16 cellular contexts compared by ENCODE assay signal in the genomic region with DNA sequence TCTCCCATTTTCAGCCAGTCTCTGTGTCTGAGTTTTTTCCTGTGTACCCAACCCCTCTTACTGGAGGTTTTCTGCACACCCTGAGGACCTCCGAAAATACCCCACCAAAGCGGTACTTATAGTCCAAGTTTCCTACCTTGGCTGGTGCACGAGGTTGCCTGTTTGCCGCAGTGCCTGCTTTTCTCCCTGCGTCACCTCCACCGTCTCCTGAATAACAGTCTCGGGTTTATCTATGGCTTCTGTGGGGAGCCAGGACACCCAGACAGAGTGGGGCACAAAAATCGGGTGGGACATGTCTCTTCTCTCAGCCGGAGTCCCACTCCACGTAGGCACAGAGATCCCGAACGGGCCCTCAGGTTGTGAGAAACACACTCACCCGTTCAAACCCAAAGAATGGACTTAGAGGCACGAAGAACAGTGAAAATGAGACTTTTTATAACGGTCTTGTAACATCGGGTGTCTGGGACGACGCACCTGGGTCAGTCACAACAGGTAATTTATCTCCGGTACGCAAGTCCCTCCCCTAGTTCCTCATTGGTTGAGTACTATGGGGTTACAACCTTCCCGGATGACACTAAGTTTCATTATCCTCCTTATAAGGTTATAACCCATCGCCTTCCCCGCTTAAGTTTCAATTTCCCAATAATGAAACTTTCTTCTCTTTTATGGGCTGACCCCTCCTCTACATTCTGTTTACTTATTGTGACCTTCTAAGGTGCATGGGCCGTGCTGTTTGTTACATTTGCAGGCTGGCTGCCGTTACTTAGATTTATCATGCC.
"Had no signal": no experiment of that assay in that cellular context is flagged by ENCODE, and none has a peak within 500 bp of the region (broad histone marks: within the 10 kb centered on the region; RNA-seq: fewer than 3 reads in every experiment).

No MANE protein-coding gene starts in this region.

- H3K27ac ChIP-seq: breast epithelium, foreskin keratinocyte, spleen had no signal

- H3K27me3 Mint-ChIP-seq: activated B cell treated with CpG ODN at 0.5 μM for 24 hours; activated CD4-positive, alpha-beta T cell treated with anti-CD3 and anti-CD28 coated beads, Interleukin-2, amount 10 ng/mL, durations not matched to agents 7 days and 5 days; naive thymus-derived CD4-positive, alpha-beta T cell; stimulated activated memory B cell treated with anti-CD40 and anti-IgM and Interleukin-4, amounts not matched to agents 10 μg/mL and 1 μg/mL and 100 μg/mL, for 72 hours; type B pancreatic cell had no signal

- H3K36me3 ChIP-seq: breast epithelium, spleen had no signal

- ATAC-seq: activated naive CD4-positive, alpha-beta T cell treated with anti-CD3 and anti-CD28 coated beads, Interleukin-2, amount 50 U/mL, for 72 hours; foreskin keratinocyte; left lobe of liver; naive thymus-derived CD4-positive, alpha-beta T cell; sciatic nerve; stimulated activated memory B cell treated with anti-CD40 and anti-IgM and Interleukin-4, amounts not matched to agents 10 μg/mL and 1 μg/mL and 100 μg/mL, for 72 hours had no signal

- H3K9me3 Mint-ChIP-seq: stimulated activated memory B cell treated with anti-CD40 and anti-IgM and Interleukin-4, amounts not matched to agents 10 μg/mL and 1 μg/mL and 100 μg/mL, for 72 hours; type B pancreatic cell had no signal

- H3K4me1 ChIP-seq: breast epithelium, spleen had no signal

- H3K4me1 Mint-ChIP-seq: activated B cell treated with CpG ODN at 0.5 μM for 24 hours; activated CD4-positive, alpha-beta T cell treated with anti-CD3 and anti-CD28 coated beads, Interleukin-2, amount 10 ng/mL, durations not matched to agents 7 days and 5 days; naive thymus-derived CD4-positive, alpha-beta T cell; stimulated activated memory B cell treated with anti-CD40 and anti-IgM and Interleukin-4, amounts not matched to agents 10 μg/mL and 1 μg/mL and 100 μg/mL, for 72 hours had no signal

- H3K4me3 ChIP-seq: breast epithelium, spleen had no signal

- H3K4me3 Mint-ChIP-seq: activated B cell treated with CpG ODN at 0.5 μM for 24 hours; activated CD4-positive, alpha-beta T cell treated with anti-CD3 and anti-CD28 coated beads, Interleukin-2, amount 10 ng/mL, durations not matched to agents 7 days and 5 days; naive thymus-derived CD4-positive, alpha-beta T cell; stimulated activated memory B cell treated with anti-CD40 and anti-IgM and Interleukin-4, amounts not matched to agents 10 μg/mL and 1 μg/mL and 100 μg/mL, for 72 hours; T-helper 1 cell treated with Interleukin-12 subunit alpha and Interleukin-12 subunit beta and Interleukin-4 antibody, amounts not matched to agents 30 μg/mL and 1 μg/mL, for 36 hours; type B pancreatic cell had no signal

- H3K27ac Mint-ChIP-seq: activated B cell treated with CpG ODN at 0.5 μM for 24 hours; activated CD4-positive, alpha-beta T cell treated with anti-CD3 and anti-CD28 coated beads, Interleukin-2, amount 10 ng/mL, durations not matched to agents 7 days and 5 days; naive thymus-derived CD4-positive, alpha-beta T cell; stimulated activated memory B cell treated with anti-CD40 and anti-IgM and Interleukin-4, amounts not matched to agents 10 μg/mL and 1 μg/mL and 100 μg/mL, for 72 hours; T-helper 1 cell treated with Interleukin-12 subunit alpha and Interleukin-12 subunit beta and Interleukin-4 antibody, amounts not matched to agents 30 μg/mL and 1 μg/mL, for 36 hours; type B pancreatic cell had no signal

- H3K27me3 ChIP-seq: breast epithelium, foreskin keratinocyte, spleen had no signal

- H3K36me3 Mint-ChIP-seq: activated naive CD4-positive, alpha-beta T cell treated with anti-CD3 and anti-CD28 coated beads, Interleukin-2, amount 50 U/mL, for 72 hours; naive thymus-derived CD4-positive, alpha-beta T cell; stimulated activated memory B cell treated with anti-CD40 and anti-IgM and Interleukin-4, amounts not matched to agents 10 μg/mL and 1 μg/mL and 100 μg/mL, for 72 hours; type B pancreatic cell had no signal

- DNase-seq: activated B cell treated with CpG ODN at 0.5 μM for 24 hours; activated CD4-positive, alpha-beta T cell treated with anti-CD3 and anti-CD28 coated beads, Interleukin-2, amount 10 ng/mL, durations not matched to agents 7 days and 5 days; activated T-cell treated with anti-CD3 and anti-CD28 coated beads, Interleukin-2, amount 50 U/mL, for 1 hour; anterior cingulate cortex; mammary epithelial cell; naive thymus-derived CD4-positive, alpha-beta T cell; spleen; stimulated activated CD4-positive, alpha-beta T cell treated with anti-CD3 and anti-CD28 coated beads, Interleukin-1b, Interleukin-23, amount 100 ng/mL, for 48 hours had no signal

- H3K9me3 ChIP-seq: breast epithelium, spleen had no signal
